ENCODE assay signal across 1 cellular context in genomic region chr5:171901764-171902163, GRCh38.
A peak's percentile ranks its signal among the peaks of the same experiment; 100 is the strongest.
TF ChIP-seq lines count a peak whose summit lies in the region.

No MANE protein-coding gene starts in this region.

TF ChIP-seq in A549, 52 proteins besides CTCF, POLR2A, EP300 and RAD21:
- TF ChIP-seq REST (IDR thresholded peaks at IDR 0.05) (peak; percentile 70; the same call in 1 of the 2 replicates), ATOH8 (CRISPR knock-in tag; IDR thresholded peaks at IDR 0.05; ENCODE audit: low read depth) (no peak)
